ENCODE assay signal across 1 cellular context in the genomic region with DNA sequence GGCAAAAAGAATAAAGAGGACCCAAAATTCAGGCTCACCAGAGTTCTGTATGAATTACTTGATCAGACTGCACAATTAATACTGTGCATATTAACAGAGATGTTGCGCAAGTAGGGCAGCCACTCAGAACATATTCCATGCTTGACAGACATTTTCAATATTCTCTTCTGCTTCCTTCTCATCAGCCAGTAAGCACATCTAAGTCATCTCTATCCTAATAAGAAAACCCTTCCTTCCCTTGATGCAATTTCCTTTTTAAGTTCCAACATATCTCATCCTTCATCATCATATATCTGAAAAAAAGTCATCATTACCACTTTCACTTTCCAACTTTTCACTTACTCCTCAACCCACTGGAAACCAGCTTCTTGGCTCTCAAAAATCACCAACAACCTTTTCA.
TF ChIP-seq lines count a peak whose summit lies in the region.

No MANE protein-coding gene starts in this region.

TF ChIP-seq in IMR-90, 13 proteins besides CTCF, POLR2A, EP300 and RAD21:
- no peak for TF ChIP-seq NFE2L2 (IDR thresholded peaks at IDR 0.05; ENCODE audit: low read depth, low read length)
- TF ChIP-seq ELK1 (IDR thresholded peaks at IDR 0.05; ENCODE audit: borderline replicate concordance, low read depth, low read length) = no peak
- no peak for TF ChIP-seq MAZ (IDR thresholded peaks at IDR 0.05; ENCODE audit: borderline replicate concordance, low read depth, low read length)
- TF ChIP-seq BHLHE40 (IDR thresholded peaks at IDR 0.05; ENCODE audit: low read depth, low read length) = no peak
- no peak for TF ChIP-seq SMC3 (IDR thresholded peaks at IDR 0.05; ENCODE audit: low read depth, low read length)
- TF ChIP-seq USF2 (IDR thresholded peaks at IDR 0.05; ENCODE audit: low read depth, low read length) = no peak
- no peak for TF ChIP-seq FOS (IDR thresholded peaks at IDR 0.05; ENCODE audit: low read depth, low read length)
- peak; percentile 78 for TF ChIP-seq CEBPB (IDR thresholded peaks at IDR 0.05; ENCODE audit: low read depth, low read length)
